In the genomic region with DNA sequence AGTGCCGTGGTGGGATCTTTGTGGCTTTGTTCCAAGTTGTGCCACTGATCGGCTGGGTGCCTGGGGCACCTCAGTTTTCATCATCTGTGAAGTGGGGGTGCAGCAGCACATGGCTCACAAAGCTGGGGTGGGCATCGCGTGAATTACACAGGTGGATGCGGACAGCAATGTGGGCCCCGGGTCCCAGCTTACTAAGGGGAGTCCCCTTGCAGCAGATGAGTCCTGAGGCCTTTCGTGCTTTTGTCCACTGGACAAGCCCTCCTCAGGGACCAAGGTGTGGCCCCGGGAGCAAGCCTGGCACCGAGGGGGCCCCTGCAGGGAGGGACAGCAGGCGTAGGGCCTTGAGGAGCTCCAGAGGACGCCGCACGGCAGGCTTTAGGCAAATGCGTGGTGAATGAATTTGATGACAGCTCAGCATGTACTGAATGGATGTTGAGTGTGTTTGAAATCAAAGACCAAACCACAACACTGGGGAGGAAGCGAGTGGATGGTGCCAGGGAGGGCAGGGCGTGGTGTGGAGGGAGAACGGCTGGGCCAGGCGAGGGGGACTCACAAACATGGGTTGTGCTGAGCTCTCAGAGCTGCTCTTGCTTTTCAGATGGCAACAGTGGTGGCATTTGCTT, we compare ENCODE assay signal across 13 cellular contexts. TPM values are rescaled to one million over a fixed set of nuclear protein-coding genes. Genes with fewer than 3 reads are reported as not detected.
DNase-seq lines count a peak whose midpoint lies in the region; ATAC-seq and TF ChIP-seq lines count a peak whose summit lies in the region.
"Had no signal": no experiment of that assay in that cellular context is flagged by ENCODE, and none has a peak within 500 bp of the region (broad histone marks: within the 10 kb centered on the region; RNA-seq: fewer than 3 reads in every experiment).

No MANE protein-coding gene starts in this region.

- H3K4me1 ChIP-seq in spleen, result peaks cover 0 to 30% (median 6%) of the 10 kb centered on the region in 6 donors

- H3K27ac ChIP-seq in spleen, result no peak overlapping the region

- peaks cover 0 to 15% (median 0%) of the 10 kb centered on the region in 7 donors for H3K27me3 ChIP-seq in spleen (replicated peaks in 1 of 7)

- no peak overlapping the region for H3K4me3 ChIP-seq in spleen

- WGBS in spleen, 5 donors, result 66 to 69% (median 68%) methylated on average over 13 to 18 of the region's 18 CpGs

- H3K36me3 ChIP-seq in spleen, result no peaks in the 10 kb centered on the region

- intact Hi-C loops in spleen (cut with DNase I; ENCODE audit: low total_unique reads), result no loop called here

- no peak for TF ChIP-seq POLR2A in spleen (IDR thresholded peaks at IDR 0.05)

- H3K9me3 ChIP-seq in spleen, result no peaks in the 10 kb centered on the region

- ATAC-seq in GM18858 (IDR thresholded peaks at IDR 0.05; ENCODE audit: unreplicated experiment), result no peak

- peak; percentile 37 for DNase-seq in DMS79 (lab: John Stamatoyannopoulos, UW)
- DNase-seq in activated CD4-positive, alpha-beta T cell treated with anti-CD3 and anti-CD28 coated beads for 1 hour, result peak; percentile 38
- DNase-seq in activated effector memory CD4-positive, alpha-beta T cell treated with Interleukin-2 at 50 U/mL for 16 hours, result peak; percentile 66
- DNase-seq in spleen, result peak; percentile 59
- no peak for DNase-seq in HuH-7 (ENCODE audit: low spot score)
- DNase-seq in A172 (ENCODE audit: low spot score), result no peak
- no peak for DNase-seq in ureter (ENCODE audit: low spot score)
- DNase-seq: islet precursor cell, naive B cell, NCI-H446, small intestine had no signal

- TF ChIP-seq CTCF in spleen (IDR thresholded peaks at IDR 0.05 in 8 of 11, conservative IDR thresholded peaks at IDR 0.05 in 3 of 11), result no peak

RNA-seq across cellular contexts. Expression of a gene that starts 53.2 kb away (rescaled TPM):
- 10 to 100 TPM; 39.2 to 91.3 (median 52.0) TPM for total RNA-seq in spleen
- 10 to 100 TPM in 2 of 3 donors, 1 to 10 TPM in 1; 8.7 to 11.9 (median 11.2) TPM for polyA plus RNA-seq in spleen
- total RNA-seq in A172 (2014; rRNA removed; shearing (Covaris generic)), result 0.29 TPM in 1 of 2 replicates, not detected in the other
- 12.1 TPM for total RNA-seq in ureter
- total RNA-seq: H4 had no signal

Comparison
In these comparisons a context has a peak if more than half of its experiments do, and no peak if none do; other contexts are left out.
1. DNase-seq: peak in DMS79 (single experiment), activated CD4-positive, alpha-beta T cell treated with anti-CD3 and anti-CD28 coated beads for 1 hour (single experiment), activated effector memory CD4-positive, alpha-beta T cell treated with Interleukin-2 at 50 U/mL for 16 hours (single experiment) and spleen (single experiment); none in HuH-7 (single experiment), A172 (single experiment) and ureter (single experiment).
2. RNA of a gene that starts 53.2 kb away (total RNA-seq): 39.2 to 91.3 TPM in spleen and 12.1 TPM in ureter (single experiment); 0.29 TPM in A172; every median in the first group is over 10 times any median in the second.